Comparison of ENCODE assay signal across 28 cellular contexts in the genomic region with DNA sequence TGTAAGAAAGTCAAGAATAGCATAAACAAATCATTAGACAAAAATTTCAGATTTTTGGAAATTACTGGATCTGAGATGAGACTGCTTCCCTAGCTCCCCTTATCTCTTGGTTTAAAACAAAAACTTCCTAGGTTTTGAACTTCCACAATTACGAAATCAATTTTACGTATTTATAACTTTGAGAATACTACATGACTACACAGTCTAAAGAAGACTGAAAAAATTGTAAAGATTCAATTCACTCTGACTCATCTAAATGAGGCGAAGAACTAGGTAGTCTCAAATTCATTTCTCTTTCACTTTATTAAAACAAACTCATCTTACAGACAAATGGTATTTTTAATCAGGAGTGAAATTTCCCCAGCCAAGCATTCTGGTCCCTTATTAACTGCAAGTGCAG. TPM values are rescaled to one million over a fixed set of nuclear protein-coding genes. Genes with fewer than 3 reads are reported as not detected.
"Had no signal": no experiment of that assay in that cellular context is flagged by ENCODE, and none has a peak within 500 bp of the region (broad histone marks: within the 10 kb centered on the region; RNA-seq: fewer than 3 reads in every experiment).

No MANE protein-coding gene starts in this region.

- H3K4me3 Mint-ChIP-seq: activated CD8-positive, alpha-beta T cell treated with anti-CD3 and anti-CD28 coated beads, Interleukin-2, amount 10 ng/mL, durations not matched to agents 7 days and 5 days; activated T-helper 17 cell treated with anti-CD3 and anti-CD28 coated beads, Interleukin-2, amount 50 U/mL, for 72 hours; endodermal cell; naive B cell; stimulated activated effector memory CD8-positive, alpha-beta T cell treated with anti-CD3 and anti-CD28 coated beads, Interleukin-12 subunit alpha, Interleukin-12 subunit beta, amount 100 ng/mL, for 72 hours; stimulated activated naive CD8-positive, alpha-beta T cell treated with anti-CD3 and anti-CD28 coated beads, Interleukin-15, amount 100 ng/mL, for 72 hours had no signal

- FAIRE-seq: islet of Langerhans had no signal

- H3K4me1 Mint-ChIP-seq: activated T-helper 17 cell treated with anti-CD3 and anti-CD28 coated beads, Interleukin-2, amount 50 U/mL, for 72 hours; naive B cell; stimulated activated effector memory CD8-positive, alpha-beta T cell treated with anti-CD3 and anti-CD28 coated beads, Interleukin-12 subunit alpha, Interleukin-12 subunit beta, amount 100 ng/mL, for 72 hours; stimulated activated naive CD8-positive, alpha-beta T cell treated with anti-CD3 and anti-CD28 coated beads, Interleukin-15, amount 100 ng/mL, for 72 hours had no signal

- H3K27me3 ChIP-seq: adrenal gland, gastrocnemius medialis, right lobe of liver, tibial artery had no signal

- DNase-seq: activated CD4-positive, alpha-beta T cell treated with anti-CD3 and anti-CD28 coated beads for 1 hour; activated CD4-positive, alpha-beta T cell treated with anti-CD3 and anti-CD28 coated beads, Interleukin-2, amount 50 U/mL, for 1 hour; activated CD8-positive, alpha-beta T cell treated with anti-CD3 and anti-CD28 coated beads, Interleukin-2, amount 10 ng/mL, durations not matched to agents 7 days and 5 days; adrenal gland; cerebellar nuclear complex; cortex of kidney; endodermal cell; gastrocnemius medialis; naive B cell; occipital lobe; posterior cingulate gyrus; right lobe of liver; stimulated activated CD4-positive, alpha-beta T cell treated with anti-CD3 and anti-CD28 coated beads, Interleukin-2, amount 100 ng/mL, for 24 hours; stimulated activated naive CD8-positive, alpha-beta T cell treated with anti-CD3 and anti-CD28 coated beads, Interleukin-15, amount 100 ng/mL, for 72 hours; T-helper 9 cell; tibial artery had no signal

- H3K36me3 Mint-ChIP-seq: activated naive CD4-positive, alpha-beta T cell treated with anti-CD3 and anti-CD28 coated beads, Interleukin-2, amount 50 U/mL, for 72 hours; naive B cell; stimulated activated effector memory CD8-positive, alpha-beta T cell treated with anti-CD3 and anti-CD28 coated beads, Interleukin-12 subunit alpha, Interleukin-12 subunit beta, amount 100 ng/mL, for 72 hours had no signal

- H3K9me3 ChIP-seq: adrenal gland, gastrocnemius medialis, right lobe of liver, tibial artery had no signal

- H3K27me3 Mint-ChIP-seq: stimulated activated naive CD8-positive, alpha-beta T cell treated with anti-CD3 and anti-CD28 coated beads, Interleukin-15, amount 100 ng/mL, for 72 hours had no signal

- H3K4me3 ChIP-seq: adrenal gland, gastrocnemius medialis, right lobe of liver, skin epidermis, tibial artery had no signal

- ATAC-seq: activated CD8-positive, alpha-beta T cell treated with anti-CD3 and anti-CD28 coated beads, Interleukin-2, amount 10 ng/mL, durations not matched to agents 7 days and 5 days; activated naive CD4-positive, alpha-beta T cell treated with anti-CD3 and anti-CD28 coated beads, Interleukin-2, amount 50 U/mL, for 72 hours; activated T-helper 17 cell treated with anti-CD3 and anti-CD28 coated beads, Interleukin-2, amount 50 U/mL, for 72 hours; gastrocnemius medialis; right lobe of liver; stimulated activated effector memory CD8-positive, alpha-beta T cell treated with anti-CD3 and anti-CD28 coated beads, Interleukin-12 subunit alpha, Interleukin-12 subunit beta, amount 100 ng/mL, for 72 hours; stimulated activated naive CD8-positive, alpha-beta T cell treated with anti-CD3 and anti-CD28 coated beads, Interleukin-15, amount 100 ng/mL, for 72 hours had no signal

- H3K4me1 ChIP-seq: adrenal gland, gastrocnemius medialis, right lobe of liver, tibial artery had no signal

- H3K36me3 ChIP-seq: adrenal gland, gastrocnemius medialis, right lobe of liver, tibial artery had no signal

- H3K27ac ChIP-seq: adrenal gland, gastrocnemius medialis, right lobe of liver, skin epidermis, tibial artery had no signal

- H3K9me3 Mint-ChIP-seq: activated naive CD4-positive, alpha-beta T cell treated with anti-CD3 and anti-CD28 coated beads, Interleukin-2, amount 50 U/mL, for 72 hours; activated T-helper 17 cell treated with anti-CD3 and anti-CD28 coated beads, Interleukin-2, amount 50 U/mL, for 72 hours; endodermal cell; naive B cell; stimulated activated effector memory CD8-positive, alpha-beta T cell treated with anti-CD3 and anti-CD28 coated beads, Interleukin-12 subunit alpha, Interleukin-12 subunit beta, amount 100 ng/mL, for 72 hours; stimulated activated naive CD8-positive, alpha-beta T cell treated with anti-CD3 and anti-CD28 coated beads, Interleukin-15, amount 100 ng/mL, for 72 hours had no signal

- H3K27ac Mint-ChIP-seq: activated CD8-positive, alpha-beta T cell treated with anti-CD3 and anti-CD28 coated beads, Interleukin-2, amount 10 ng/mL, durations not matched to agents 7 days and 5 days; activated naive CD4-positive, alpha-beta T cell treated with anti-CD3 and anti-CD28 coated beads, Interleukin-2, amount 50 U/mL, for 72 hours; activated T-helper 17 cell treated with anti-CD3 and anti-CD28 coated beads, Interleukin-2, amount 50 U/mL, for 72 hours; endodermal cell; naive B cell; stimulated activated effector memory CD8-positive, alpha-beta T cell treated with anti-CD3 and anti-CD28 coated beads, Interleukin-12 subunit alpha, Interleukin-12 subunit beta, amount 100 ng/mL, for 72 hours; stimulated activated naive CD8-positive, alpha-beta T cell treated with anti-CD3 and anti-CD28 coated beads, Interleukin-15, amount 100 ng/mL, for 72 hours had no signal

RNA-seq across cellular contexts. Expression of gene CCDC54, which starts 10.3 kb away (rescaled TPM):
- total RNA-seq: activated CD8-positive, alpha-beta T cell treated with anti-CD3 and anti-CD28 coated beads, Interleukin-2, amount 10 ng/mL, durations not matched to agents 7 days and 5 days; activated naive CD4-positive, alpha-beta T cell treated with anti-CD3 and anti-CD28 coated beads, Interleukin-2, amount 50 U/mL, for 72 hours; activated T-helper 17 cell treated with anti-CD3 and anti-CD28 coated beads, Interleukin-2, amount 50 U/mL, for 72 hours; adrenal gland; endodermal cell; epithelial cell of proximal tubule; gastrocnemius medialis; liver; mesenteric fat pad; mucosa of gallbladder; right lobe of liver; T-helper 1 cell treated with Interleukin-12 subunit alpha and Interleukin-12 subunit beta and Interleukin-4 antibody, amounts not matched to agents 30 ng/mL and 1 ng/mL, for 36 hours; urinary bladder had no signal
- polyA plus RNA-seq: adrenal gland, neural cell, urinary bladder had no signal
